In genomic region chr13:99605417-99606321, GRCh38 we compare ENCODE assay signal across 1 cellular context.
TF ChIP-seq lines count a peak whose summit lies in the region.

No MANE protein-coding gene starts in this region.

TF ChIP-seq in HepG2, 621 proteins besides CTCF, POLR2A, EP300 and RAD21 (continued from another document and continues in another):
- TF ChIP-seq ZBTB40 (IDR thresholded peaks at IDR 0.05) (no peak), ZBTB40 (CRISPR knock-in tag; IDR thresholded peaks at IDR 0.05) (peak; percentile 39), ZNF720 (CRISPR knock-in tag; IDR thresholded peaks at IDR 0.05) (no peak), DMTF1 (CRISPR knock-in tag; IDR thresholded peaks at IDR 0.05) (no peak), HDAC2 (CRISPR knock-in tag; IDR thresholded peaks at IDR 0.05) (no peak), MEIS2 (CRISPR knock-in tag; IDR thresholded peaks at IDR 0.05) (0 out of 2 replicates have a peak, but pooled peaks have one; percentile 29), ZNF570 (CRISPR knock-in tag; IDR thresholded peaks at IDR 0.05; ENCODE audit: borderline replicate concordance) (no peak), ZFX (CRISPR knock-in tag; IDR thresholded peaks at IDR 0.05; ENCODE audit: low read depth) (peak; percentile 60), MTERF4 (CRISPR knock-in tag; IDR thresholded peaks at IDR 0.05) (peak; percentile 84; the same call in 1 of the 2 replicates), ZNF292 (CRISPR knock-in tag; IDR thresholded peaks at IDR 0.05; ENCODE audit: borderline replicate concordance, low read depth) (peak; percentile 94), KMT2A (CRISPR knock-in tag; IDR thresholded peaks at IDR 0.05) (0 out of 2 replicates have a peak, but pooled peaks have one; percentile 11), MIXL1 (CRISPR knock-in tag; IDR thresholded peaks at IDR 0.05) (peak; percentile 81), PPARG (CRISPR knock-in tag; conservative IDR thresholded peaks at IDR 0.05) (peak; percentile 51), ZNF703 (CRISPR knock-in tag; IDR thresholded peaks at IDR 0.05; ENCODE audit: borderline replicate concordance) (peak; percentile 76; the same call in 1 of the 2 replicates), ZNF547 (CRISPR knock-in tag; IDR thresholded peaks at IDR 0.05) (no peak), RNF219 (CRISPR knock-in tag; IDR thresholded peaks at IDR 0.05) (no peak)
- TF ChIP-seq, protein P1, sequence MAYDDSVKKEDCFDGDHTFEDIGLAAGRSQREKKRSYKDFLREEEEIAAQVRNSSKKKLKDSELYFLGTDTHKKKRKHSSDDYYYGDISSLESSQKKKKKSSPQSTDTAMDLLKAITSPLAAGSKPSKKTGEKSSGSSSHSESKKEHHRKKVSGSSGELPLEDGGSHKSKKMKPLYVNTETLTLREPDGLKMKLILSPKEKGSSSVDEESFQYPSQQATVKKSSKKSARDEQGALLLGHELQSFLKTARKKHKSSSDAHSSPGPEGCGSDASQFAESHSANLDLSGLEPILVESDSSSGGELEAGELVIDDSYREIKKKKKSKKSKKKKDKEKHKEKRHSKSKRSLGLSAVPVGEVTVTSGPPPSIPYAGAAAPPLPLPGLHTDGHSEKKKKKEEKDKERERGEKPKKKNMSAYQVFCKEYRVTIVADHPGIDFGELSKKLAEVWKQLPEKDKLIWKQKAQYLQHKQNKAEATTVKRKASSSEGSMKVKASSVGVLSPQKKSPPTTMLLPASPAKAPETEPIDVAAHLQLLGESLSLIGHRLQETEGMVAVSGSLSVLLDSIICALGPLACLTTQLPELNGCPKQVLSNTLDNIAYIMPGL (CRISPR knock-in tag; IDR thresholded peaks at IDR 0.05; ENCODE audit: borderline replicate concordance in 1 of 2, low read depth in 1 of 2), result 0 out of 4 replicates have a peak, but pooled peaks have one; percentile 33 to 37
- TF ChIP-seq, protein P2, sequence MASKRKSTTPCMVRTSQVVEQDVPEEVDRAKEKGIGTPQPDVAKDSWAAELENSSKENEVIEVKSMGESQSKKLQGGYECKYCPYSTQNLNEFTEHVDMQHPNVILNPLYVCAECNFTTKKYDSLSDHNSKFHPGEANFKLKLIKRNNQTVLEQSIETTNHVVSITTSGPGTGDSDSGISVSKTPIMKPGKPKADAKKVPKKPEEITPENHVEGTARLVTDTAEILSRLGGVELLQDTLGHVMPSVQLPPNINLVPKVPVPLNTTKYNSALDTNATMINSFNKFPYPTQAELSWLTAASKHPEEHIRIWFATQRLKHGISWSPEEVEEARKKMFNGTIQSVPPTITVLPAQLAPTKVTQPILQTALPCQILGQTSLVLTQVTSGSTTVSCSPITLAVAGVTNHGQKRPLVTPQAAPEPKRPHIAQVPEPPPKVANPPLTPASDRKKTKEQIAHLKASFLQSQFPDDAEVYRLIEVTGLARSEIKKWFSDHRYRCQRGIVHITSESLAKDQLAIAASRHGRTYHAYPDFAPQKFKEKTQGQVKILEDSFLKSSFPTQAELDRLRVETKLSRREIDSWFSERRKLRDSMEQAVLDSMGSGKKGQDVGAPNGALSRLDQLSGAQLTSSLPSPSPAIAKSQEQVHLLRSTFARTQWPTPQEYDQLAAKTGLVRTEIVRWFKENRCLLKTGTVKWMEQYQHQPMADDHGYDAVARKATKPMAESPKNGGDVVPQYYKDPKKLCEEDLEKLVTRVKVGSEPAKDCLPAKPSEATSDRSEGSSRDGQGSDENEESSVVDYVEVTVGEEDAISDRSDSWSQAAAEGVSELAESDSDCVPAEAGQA (IDR thresholded peaks at IDR 0.05; ENCODE audit: low read depth), result 0 out of 2 replicates have a peak, but pooled peaks have one; percentile 35
- TF ChIP-seq, protein P2 (CRISPR knock-in tag; IDR thresholded peaks at IDR 0.05; ENCODE audit: borderline replicate concordance), result no peak; the same call in 1 of the 2 replicates
- TF ChIP-seq, protein P3, sequence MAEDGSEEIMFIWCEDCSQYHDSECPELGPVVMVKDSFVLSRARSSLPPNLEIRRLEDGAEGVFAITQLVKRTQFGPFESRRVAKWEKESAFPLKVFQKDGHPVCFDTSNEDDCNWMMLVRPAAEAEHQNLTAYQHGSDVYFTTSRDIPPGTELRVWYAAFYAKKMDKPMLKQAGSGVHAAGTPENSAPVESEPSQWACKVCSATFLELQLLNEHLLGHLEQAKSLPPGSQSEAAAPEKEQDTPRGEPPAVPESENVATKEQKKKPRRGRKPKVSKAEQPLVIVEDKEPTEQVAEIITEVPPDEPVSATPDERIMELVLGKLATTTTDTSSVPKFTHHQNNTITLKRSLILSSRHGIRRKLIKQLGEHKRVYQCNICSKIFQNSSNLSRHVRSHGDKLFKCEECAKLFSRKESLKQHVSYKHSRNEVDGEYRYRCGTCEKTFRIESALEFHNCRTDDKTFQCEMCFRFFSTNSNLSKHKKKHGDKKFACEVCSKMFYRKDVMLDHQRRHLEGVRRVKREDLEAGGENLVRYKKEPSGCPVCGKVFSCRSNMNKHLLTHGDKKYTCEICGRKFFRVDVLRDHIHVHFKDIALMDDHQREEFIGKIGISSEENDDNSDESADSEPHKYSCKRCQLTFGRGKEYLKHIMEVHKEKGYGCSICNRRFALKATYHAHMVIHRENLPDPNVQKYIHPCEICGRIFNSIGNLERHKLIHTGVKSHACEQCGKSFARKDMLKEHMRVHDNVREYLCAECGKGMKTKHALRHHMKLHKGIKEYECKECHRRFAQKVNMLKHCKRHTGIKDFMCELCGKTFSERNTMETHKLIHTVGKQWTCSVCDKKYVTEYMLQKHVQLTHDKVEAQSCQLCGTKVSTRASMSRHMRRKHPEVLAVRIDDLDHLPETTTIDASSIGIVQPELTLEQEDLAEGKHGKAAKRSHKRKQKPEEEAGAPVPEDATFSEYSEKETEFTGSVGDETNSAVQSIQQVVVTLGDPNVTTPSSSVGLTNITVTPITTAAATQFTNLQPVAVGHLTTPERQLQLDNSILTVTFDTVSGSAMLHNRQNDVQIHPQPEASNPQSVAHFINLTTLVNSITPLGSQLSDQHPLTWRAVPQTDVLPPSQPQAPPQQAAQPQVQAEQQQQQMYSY (CRISPR knock-in tag; IDR thresholded peaks at IDR 0.05), result no peak
